22 cellular contexts compared by ENCODE assay signal in the genomic region with DNA sequence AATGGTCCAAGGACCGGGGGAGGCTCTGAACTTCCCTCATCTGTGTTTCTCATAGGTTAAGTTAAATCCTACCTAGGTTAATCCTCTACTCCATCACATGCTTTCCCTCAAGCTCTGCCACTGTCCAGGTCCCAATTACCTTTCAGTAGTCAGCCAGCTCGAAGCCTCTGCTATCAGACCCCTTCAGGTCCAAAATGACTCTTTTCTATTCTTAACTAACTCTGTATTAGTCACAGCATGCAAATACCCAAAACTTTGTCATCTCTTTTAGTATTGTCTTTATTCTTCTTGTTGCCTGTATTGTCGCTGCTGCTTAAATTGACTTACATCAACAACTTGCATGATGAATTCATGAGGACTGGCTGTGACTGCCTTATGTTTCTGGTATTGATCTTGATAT. TPM values are rescaled to one million over a fixed set of nuclear protein-coding genes. Genes with fewer than 3 reads are reported as not detected.
A peak's percentile ranks its signal among the peaks of the same experiment; 100 is the strongest.
DNase-seq lines count a peak whose midpoint lies in the region; ATAC-seq and TF ChIP-seq lines count a peak whose summit lies in the region.
"Had no signal": no experiment of that assay in that cellular context is flagged by ENCODE, and none has a peak within 500 bp of the region (broad histone marks: within the 10 kb centered on the region; RNA-seq: fewer than 3 reads in every experiment).

No MANE protein-coding gene starts in this region.

- H3K27me3 ChIP-seq in vagina = no peaks in the 10 kb centered on the region

- peaks cover 5% of the 10 kb centered on the region for H3K27me3 Mint-ChIP-seq in glutamatergic neuron (ENCODE audit: unreplicated experiment)
- H3K27me3 Mint-ChIP-seq: CD4-positive, alpha-beta memory T cell had no signal

- H3K36me3 ChIP-seq in vagina = no peaks in the 10 kb centered on the region

- H3K36me3 Mint-ChIP-seq in glutamatergic neuron (ENCODE audit: unreplicated experiment) = peaks cover 46% of the 10 kb centered on the region
- H3K36me3 Mint-ChIP-seq: CD4-positive, alpha-beta memory T cell had no signal

- ATAC-seq in GM19351 (IDR thresholded peaks at IDR 0.05; ENCODE audit: unreplicated experiment) (peak; percentile 42), HG03342 (IDR thresholded peaks at IDR 0.05; ENCODE audit: unreplicated experiment) (peak; percentile 46), HG03442 (IDR thresholded peaks at IDR 0.05; ENCODE audit: unreplicated experiment) (peak; percentile 58), left lobe of liver (no peak)
- ATAC-seq: HCT116 had no signal

- peaks cover 16% of the 10 kb centered on the region for H3K9me3 Mint-ChIP-seq in glutamatergic neuron (ENCODE audit: unreplicated experiment)
- H3K9me3 Mint-ChIP-seq: H9 had no signal

- H3K4me3 ChIP-seq in vagina = no peak overlapping the region
- H3K4me3 ChIP-seq: GM23248 had no signal

- DNase-seq in glutamatergic neuron = no peak
- DNase-seq in iPS-NIHi7 (ENCODE audit: extremely low spot score) = no peak
- DNase-seq in hepatic stellate cell (ENCODE audit: low spot score) = no peak
- DNase-seq in vagina (ENCODE audit: extremely low spot score in 2 of 2) = no peak
- DNase-seq in left lobe of liver (ENCODE audit: low spot score) = no peak
- DNase-seq: C1 segment of cervical spinal cord; Calu3; CD4-positive, alpha-beta memory T cell; COR-L47; DMS53; DMS79 treated with DMSO at 0.1 percent for 48 hours; GF-D8; GM23248; H9 had no signal

- H3K9me3 ChIP-seq in vagina = no peaks in the 10 kb centered on the region

- H3K27ac ChIP-seq in vagina = no peak overlapping the region
- H3K27ac ChIP-seq: GM23248 had no signal

- TF ChIP-seq CTCF in glutamatergic neuron (IDR thresholded peaks at IDR 0.05; ENCODE audit: partially characterized antibody, unreplicated experiment) = no peak
- no peak for TF ChIP-seq CTCF in vagina (IDR thresholded peaks at IDR 0.05)

- intact Hi-C loops in vagina (cut with DNase I) = no loop called here

- H3K4me1 ChIP-seq in vagina = no peaks in the 10 kb centered on the region

- peak overlapping the region; percentile 42 for H3K4me3 Mint-ChIP-seq in glutamatergic neuron (ENCODE audit: unreplicated experiment)
- H3K4me3 Mint-ChIP-seq: CD4-positive, alpha-beta memory T cell; H9 had no signal

- no peak for TF ChIP-seq POLR2A in vagina (IDR thresholded peaks at IDR 0.05)

- peaks cover 49% of the 10 kb centered on the region for H3K4me1 Mint-ChIP-seq in glutamatergic neuron (ENCODE audit: low read depth, unreplicated experiment)
- H3K4me1 Mint-ChIP-seq: CD4-positive, alpha-beta memory T cell; H9 had no signal

- peak overlapping the region; percentile 39 for H3K27ac Mint-ChIP-seq in glutamatergic neuron (ENCODE audit: unreplicated experiment)
- H3K27ac Mint-ChIP-seq: CD4-positive, alpha-beta memory T cell; H9 had no signal

RNA-seq across cellular contexts. Expression of gene PPP1R17, which starts 15.3 kb away (rescaled TPM):
- total RNA-seq in glutamatergic neuron (ENCODE audit: unreplicated experiment) (657 TPM), vagina (not detected), left lobe of liver (not detected)
- total RNA-seq: A172; A673; Calu3; CD4-positive, alpha-beta memory T cell; Daoy; G401; GM23248 had no signal

Comparison
In these comparisons a context has a peak if more than half of its experiments do, and no peak if none do; other contexts are left out.
1. RNA of gene PPP1R17, which starts 15.3 kb away (total RNA-seq): 657 TPM in glutamatergic neuron (single experiment); not detected in vagina (single experiment) and not detected in left lobe of liver (single experiment); every median in the first group is over 100 times any median in the second.